In the genomic region with DNA sequence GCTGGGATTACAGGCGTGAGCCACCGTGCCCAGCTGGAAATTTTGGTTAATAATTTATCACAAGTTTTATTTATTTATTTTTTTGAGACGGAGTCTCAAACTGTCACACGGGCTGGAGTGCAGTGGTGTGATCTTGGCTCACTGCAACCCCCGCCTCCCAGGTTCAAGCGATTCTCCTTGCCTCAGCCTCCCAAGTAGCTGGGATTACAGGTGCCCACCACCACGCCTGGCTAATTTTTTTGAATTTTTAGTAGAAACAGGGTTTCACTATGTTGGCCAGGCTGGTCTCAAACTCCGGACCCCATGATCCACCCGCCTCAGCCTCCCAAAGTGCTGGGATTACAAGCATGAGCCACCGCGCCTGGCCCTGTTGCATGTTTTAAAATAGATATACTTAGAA, we compare ENCODE assay signal across 8 cellular contexts. TPM values are rescaled to one million over a fixed set of nuclear protein-coding genes. Genes with fewer than 3 reads are reported as not detected.
DNase-seq lines count a peak whose midpoint lies in the region; ATAC-seq and TF ChIP-seq lines count a peak whose summit lies in the region.
"Not testable (repeated sequence)": the region's sequence is repeated elsewhere in the genome, so short reads cannot be mapped to it uniquely, and the experiment has no call there.

No MANE protein-coding gene starts in this region.

- in situ Hi-C loops in GM23248 (cut with MboI) = not testable (repeated sequence)

- not testable (repeated sequence) for H3K27me3 ChIP-seq in AG04450 (ENCODE audit: control insufficient read depth, insufficient read depth, low read length); GM23248 (replicated peaks; ENCODE audit: insufficient read depth); MM.1S (replicated peaks; ENCODE audit: insufficient read depth, low read length)

- WGBS in GM23248 (ENCODE audit: low coverage in 1 of 2, low lambda C conversion rate in 2 of 2, missing lambda C conversion rate in 2 of 2), 2 experiments = 96 to 98% methylated on average over 11 of the region's 11 CpGs
- 93 to 100% methylated on average over 1 to 3 of the region's 11 CpGs for whole genome bisulfite sequencing in mesodermal cell (ENCODE audit: insufficient coverage in 2 of 2), 2 experiments

- not testable (repeated sequence) for H3K9me3 Mint-ChIP-seq in activated naive CD4-positive, alpha-beta T cell treated with anti-CD3 and anti-CD28 coated beads for 36 hours; effector memory CD8-positive, alpha-beta T cell; stimulated activated effector memory CD8-positive, alpha-beta T cell treated with anti-CD3 and anti-CD28 coated beads, Interleukin-12 subunit alpha, Interleukin-12 subunit beta, amount 100 ng/mL, for 72 hours

- H3K4me2 ChIP-seq in GM23248 (ENCODE audit: unreplicated experiment) = peak overlapping the region; percentile 80
- peak overlapping the region; percentile 72; the same call in 1 of the 2 replicates for H3K4me2 ChIP-seq in MM.1S (ENCODE audit: low read depth, low read length)

- POLR2A ChIA-PET in AG04450 (lab: Yijun Ruan, JAX) = interaction anchor here (0.6 to 1.9 kb wide), 2 partner anchors 20 to 21 kb away, joined by 3 to 5 read pairs; no protein-coding TSS in a partner anchor

- not testable (repeated sequence) for ATAC-seq in effector memory CD8-positive, alpha-beta T cell (replicated peaks); stimulated activated effector memory CD8-positive, alpha-beta T cell treated with anti-CD3 and anti-CD28 coated beads, Interleukin-12 subunit alpha, Interleukin-12 subunit beta, amount 100 ng/mL, for 72 hours

- H3K9ac ChIP-seq in GM23248 = peak overlapping the region; percentile 93
- not testable (repeated sequence) for H3K9ac ChIP-seq in MM.1S (ENCODE audit: low read length)

- H2AFZ ChIP-seq in GM23248; MM.1S (ENCODE audit: low read length): not testable (repeated sequence)

- intact Hi-C loops in activated naive CD4-positive, alpha-beta T cell treated with anti-CD3 and anti-CD28 coated beads for 36 hours (cut with micrococcal nuclease) = loop anchor here (5.0 kb wide), 1 partner anchor 385 kb away; a partner anchor contains a TSS

- H3K9me3 ChIP-seq in AG04450 (ENCODE audit: control insufficient read depth, insufficient read depth, low read length); GM23248 (ENCODE audit: low read depth); MM.1S (replicated peaks; ENCODE audit: insufficient read depth, low read length); mesodermal cell (ENCODE audit: control insufficient read depth, low read length): not testable (repeated sequence)

- TF ChIP-seq CTCF in AG04450 (IDR thresholded peaks at IDR 0.05; ENCODE audit: low read depth, low read length); MM.1S (IDR thresholded peaks at IDR 0.05; ENCODE audit: low read length); WI38 (IDR thresholded peaks at IDR 0.05; ENCODE audit: low read depth, low read length): not testable (repeated sequence)

- not testable (repeated sequence) for DNase-seq in AG04450 (ENCODE audit: low read depth, low spot score); GM23248; MM.1S; activated naive CD4-positive, alpha-beta T cell treated with anti-CD3 and anti-CD28 coated beads for 36 hours; effector memory CD8-positive, alpha-beta T cell; stimulated activated effector memory CD8-positive, alpha-beta T cell treated with anti-CD3 and anti-CD28 coated beads, Interleukin-12 subunit alpha, Interleukin-12 subunit beta, amount 100 ng/mL, for 72 hours (ENCODE audit: low spot score in 2 of 2)

- peak overlapping the region; percentile 97 for H3K4me3 Mint-ChIP-seq in activated naive CD4-positive, alpha-beta T cell treated with anti-CD3 and anti-CD28 coated beads for 36 hours
- H3K4me3 Mint-ChIP-seq in effector memory CD8-positive, alpha-beta T cell = peak overlapping the region; percentile 94 to 95
- peak overlapping the region; percentile 96 for H3K4me3 Mint-ChIP-seq in stimulated activated effector memory CD8-positive, alpha-beta T cell treated with anti-CD3 and anti-CD28 coated beads, Interleukin-12 subunit alpha, Interleukin-12 subunit beta, amount 100 ng/mL, for 72 hours

- not testable (repeated sequence) for H3K9me2 ChIP-seq in GM23248 (ENCODE audit: insufficient read depth); MM.1S (replicated peaks; ENCODE audit: insufficient read depth, low read length)

- H3K4me1 ChIP-seq in GM23248 (ENCODE audit: insufficient read depth) = peaks cover 34% of the 10 kb centered on the region
- not testable (repeated sequence) for H3K4me1 ChIP-seq in MM.1S (ENCODE audit: low read length); mesodermal cell (ENCODE audit: control insufficient read depth, insufficient read depth, low read length, poor library complexity, severe bottlenecking)

- CTCF ChIA-PET in AG04450 (lab: Charles Lee) = interaction anchor here (1.1 to 4.8 kb wide), 3 partner anchors 10 to 255 kb away, joined by 3 to 43 read pairs (median 8); no protein-coding TSS in a partner anchor
- CTCF ChIA-PET in activated naive CD4-positive, alpha-beta T cell treated with anti-CD3 and anti-CD28 coated beads for 36 hours (lab: Charles Lee) = interaction anchor here (0.6 to 3.1 kb wide), 4 partner anchors 10 to 20 kb away, joined by 4 to 29 read pairs (median 10); a partner anchor contains a TSS

- H3K27ac Mint-ChIP-seq in activated naive CD4-positive, alpha-beta T cell treated with anti-CD3 and anti-CD28 coated beads for 36 hours = peak overlapping the region; percentile 97
- H3K27ac Mint-ChIP-seq in effector memory CD8-positive, alpha-beta T cell = peak overlapping the region in 1 of 2 donors; percentile 99
- H3K27ac Mint-ChIP-seq in stimulated activated effector memory CD8-positive, alpha-beta T cell treated with anti-CD3 and anti-CD28 coated beads, Interleukin-12 subunit alpha, Interleukin-12 subunit beta, amount 100 ng/mL, for 72 hours = peak overlapping the region; percentile 98

- H3K36me3 Mint-ChIP-seq in activated naive CD4-positive, alpha-beta T cell treated with anti-CD3 and anti-CD28 coated beads for 36 hours (ENCODE audit: low read depth) = peaks cover 20% of the 10 kb centered on the region
- H3K36me3 Mint-ChIP-seq in effector memory CD8-positive, alpha-beta T cell (ENCODE audit: insufficient read depth) = peaks cover 33% of the 10 kb centered on the region
- peaks cover 21% of the 10 kb centered on the region for H3K36me3 Mint-ChIP-seq in stimulated activated effector memory CD8-positive, alpha-beta T cell treated with anti-CD3 and anti-CD28 coated beads, Interleukin-12 subunit alpha, Interleukin-12 subunit beta, amount 100 ng/mL, for 72 hours

- peaks cover 49% of the 10 kb centered on the region for H3K4me1 Mint-ChIP-seq in activated naive CD4-positive, alpha-beta T cell treated with anti-CD3 and anti-CD28 coated beads for 36 hours (ENCODE audit: low read depth)
- H3K4me1 Mint-ChIP-seq in effector memory CD8-positive, alpha-beta T cell (ENCODE audit: low read depth in 2 of 2) = peaks cover 19 to 27% of the 10 kb centered on the region in 2 donors
- peaks cover 31% of the 10 kb centered on the region for H3K4me1 Mint-ChIP-seq in stimulated activated effector memory CD8-positive, alpha-beta T cell treated with anti-CD3 and anti-CD28 coated beads, Interleukin-12 subunit alpha, Interleukin-12 subunit beta, amount 100 ng/mL, for 72 hours

- H3K4me3 ChIP-seq in AG04450 (ENCODE audit: low read depth, low read length) (peak overlapping the region; percentile 94; the same call in 1 of the 2 replicates), GM23248 (peak overlapping the region; percentile 85), MM.1S (ENCODE audit: low read length) (peak overlapping the region; percentile 69), WI38 (ENCODE audit: low read depth, low read length) (peak overlapping the region; percentile 91), mesodermal cell (ENCODE audit: extremely low read depth, insufficient read depth, low read length, poor library complexity, severe bottlenecking) (peak overlapping the region; percentile 92)

- H3K27ac ChIP-seq in AG04450 (ENCODE audit: low read depth, low read length); MM.1S (ENCODE audit: low read length); mesodermal cell (ENCODE audit: low read depth, low read length, severe bottlenecking): not testable (repeated sequence)
- H3K27ac ChIP-seq in GM23248 = peak overlapping the region; percentile 89

- H3K27me3 Mint-ChIP-seq in activated naive CD4-positive, alpha-beta T cell treated with anti-CD3 and anti-CD28 coated beads for 36 hours (ENCODE audit: low read depth); effector memory CD8-positive, alpha-beta T cell: not testable (repeated sequence)

- H3F3A ChIP-seq in GM23248 (ENCODE audit: insufficient read depth) (peaks cover 29% of the 10 kb centered on the region), MM.1S (ENCODE audit: insufficient read depth, low read length) (peaks cover 19% of the 10 kb centered on the region)

- not testable (repeated sequence) for H4K20me1 ChIP-seq in GM23248 (ENCODE audit: insufficient read depth); MM.1S (ENCODE audit: insufficient read depth, low read length)

- not testable (repeated sequence) for H3K36me3 ChIP-seq in GM23248 (ENCODE audit: low read depth); MM.1S (replicated peaks; ENCODE audit: insufficient read depth, low read length)
- H3K36me3 ChIP-seq in mesodermal cell (ENCODE audit: control insufficient read depth, insufficient read depth, low read length) = peaks cover 12% of the 10 kb centered on the region

- H3K79me2 ChIP-seq in GM23248 (ENCODE audit: insufficient read depth) (peaks cover 67% of the 10 kb centered on the region), MM.1S (ENCODE audit: low read length) (peaks cover 67% of the 10 kb centered on the region)

RNA-seq across cellular contexts. Expression of a gene that starts 1.8 kb away (rescaled TPM):
- 151 and 165 TPM in 2 replicates for polyA plus RNA-seq in AG04450 (2011; rRNA removed)
- 85.9 and 130 TPM in 2 replicates for polyA minus RNA-seq in AG04450 (2011; rRNA and poly(A)+ RNA removed)
- 113 and 136 TPM in 2 replicates for total RNA-seq in GM23248 (2014; rRNA removed; shearing (Covaris generic))
- 302 and 310 TPM in 2 replicates for polyA plus RNA-seq in GM23248 (2016; fragmentation: Nextera tagmentation; extraction: Ambion mirVana)
- total RNA-seq in activated naive CD4-positive, alpha-beta T cell treated with anti-CD3 and anti-CD28 coated beads for 36 hours = 100 to 1,000 TPM; 265 to 277 TPM
- polyA plus RNA-seq in mesodermal cell (2013, experiment 1 of 2) = 172 TPM
- polyA plus RNA-seq in mesodermal cell (2013, experiment 2 of 2) = 133 TPM

RNA-seq across cellular contexts. Expression of a gene that starts 12.4 kb away (rescaled TPM):
- 0.22 and 0.25 TPM in 2 replicates for polyA plus RNA-seq in AG04450 (2011; rRNA removed)
- polyA minus RNA-seq in AG04450 (2011; rRNA and poly(A)+ RNA removed) = not detected in 2 replicates
- total RNA-seq in GM23248 (2014; rRNA removed; shearing (Covaris generic)) = 2.2 and 3.7 TPM in 2 replicates
- 5.5 and 5.9 TPM in 2 replicates for polyA plus RNA-seq in GM23248 (2016; fragmentation: Nextera tagmentation; extraction: Ambion mirVana)
- 10 to 100 TPM; 28.4 to 28.8 TPM for total RNA-seq in activated naive CD4-positive, alpha-beta T cell treated with anti-CD3 and anti-CD28 coated beads for 36 hours
- not detected for polyA plus RNA-seq in mesodermal cell (2013, experiment 1 of 2)
- polyA plus RNA-seq in mesodermal cell (2013, experiment 2 of 2) = 0.51 TPM
